In genomic region chr13:64099994-64100393, GRCh38 we compare ENCODE assay signal across 22 cellular contexts.
"Had no signal": no experiment of that assay in that cellular context is flagged by ENCODE, and none has a peak within 500 bp of the region (broad histone marks: within the 10 kb centered on the region; RNA-seq: fewer than 3 reads in every experiment).

No MANE protein-coding gene starts in this region.

- H3K4me3 ChIP-seq: gastrocnemius medialis, left lung, mucosa of descending colon, neural progenitor cell, right lobe of liver, thoracic aorta, tibial nerve, upper lobe of right lung, uterus had no signal

- ATAC-seq: esophagus mucosa; gastrocnemius medialis; left cardiac atrium; left lung; mucosa of descending colon; natural killer cell treated with Interleukin-12 subunit alpha and Interleukin-12 subunit beta and Interleukin-15 and Interleukin-18, amount 100 ng/mL, for 72 hours; right lobe of liver; stimulated activated naive B cell treated with anti-CD40 and anti-IgM and Interleukin-4, amounts not matched to agents 10 μg/mL and 1 μg/mL and 100 μg/mL, for 72 hours; upper lobe of right lung had no signal

- DNase-seq: effector CD8-positive, alpha-beta T cell; endodermal cell; foreskin fibroblast; gastrocnemius medialis; head of caudate nucleus; left cardiac atrium; left lung; mesenchymal stem cell; mucosa of descending colon; naive B cell; right lobe of liver; small intestine; stimulated activated CD4-positive, alpha-beta T cell treated with anti-CD3 and anti-CD28 coated beads, Interleukin-15, amount 100 ng/mL, for 24 hours; stimulated activated CD4-positive, alpha-beta T cell treated with anti-CD3 and anti-CD28 coated beads, Interleukin-2, amount 100 ng/mL, for 48 hours; stimulated activated naive B cell treated with anti-CD40 and anti-IgM and Interleukin-4, amounts not matched to agents 10 μg/mL and 1 μg/mL and 100 μg/mL, for 72 hours; upper lobe of right lung; uterus had no signal
